In genomic region chr10:102420810-102421644, GRCh38 we compare ENCODE assay signal across 8 cellular contexts. TPM values are rescaled to one million over a fixed set of nuclear protein-coding genes. Genes with fewer than 3 reads are reported as not detected.
A peak's percentile ranks its signal among the peaks of the same experiment; 100 is the strongest.
DNase-seq lines count a peak whose midpoint lies in the region; ATAC-seq, FAIRE-seq and TF ChIP-seq lines count a peak whose summit lies in the region.

FBXL15 (plus strand) TSS chr10:102420836; CDS start chr10:102421130, 294 bp downstream.

- peak; percentile 94 for DNase-seq in COLO829 (ENCODE audit: low spot score)
- DNase-seq in HUDEP-2 (lab: John Stamatoyannopoulos, UW; ENCODE audit: unreplicated experiment in 76 of 76), result peak; percentile 20 to 99 (median 92)
- DNase-seq in NT2/D1 (ENCODE audit: low read depth, low spot score), result peak; percentile 89
- DNase-seq in activated CD8-positive, alpha-beta memory T cell treated with anti-CD3 and anti-CD28 coated beads, Interleukin-2, amount 10 ng/mL, durations not matched to agents 7 days and 5 days, result peak; percentile 98
- peak; percentile 90 to 98 for DNase-seq in H1 (ENCODE audit: low read depth in 1 of 2, low spot score in 2 of 2)
- DNase-seq in mesendoderm, result peak; percentile 98
- peak; percentile 95 for DNase-seq in stimulated activated CD8-positive, alpha-beta memory T cell treated with anti-CD3 and anti-CD28 coated beads, Interleukin-15, amount 100 ng/mL, for 1 hour (ENCODE audit: low read depth)

- peak within 1 kb of the TSS; percentile 88 to 100 for H3K4me2 ChIP-seq in H1 (ENCODE audit: insufficient read depth in 1 of 2, low read depth in 2 of 2, low read length in 2 of 2)
- peak within 1 kb of the TSS; percentile 94 for H3K4me2 ChIP-seq in mesendoderm (ENCODE audit: low read length)

- POLR2A ChIA-PET in H1 (lab: Charles Lee; ENCODE audit: partially characterized antibody), result interaction anchor here (0.6 to 7.9 kb wide), 19 partner anchors 10 to 270 kb away, joined by 3 to 56 read pairs (median 5); partner anchors contain the start of genes C10orf95, CUEDC2 and NFKB2

- CTCF ChIA-PET in activated CD8-positive, alpha-beta memory T cell treated with anti-CD3 and anti-CD28 coated beads, Interleukin-2, amount 10 ng/mL, durations not matched to agents 7 days and 5 days (lab: Charles Lee), result interaction anchor here (0.6 to 7.2 kb wide), 26 partner anchors 11 to 883 kb away, joined by 3 to 82 read pairs (median 4); partner anchors contain the start of genes C10orf95, CUEDC2, GBF1 and NFKB2
- CTCF ChIA-PET in H1 (lab: Charles Lee; ENCODE audit: partially characterized antibody), result interaction anchor here (0.7 to 9.5 kb wide), 23 partner anchors 10 to 190 kb away, joined by 3 to 78 read pairs (median 8); partner anchors contain the start of genes C10orf95 and CUEDC2

- WGBS in H1 (ENCODE audit: extremely low coverage in 1 of 2, insufficient coverage in 1 of 2, insufficient read length in 1 of 2, insufficient replicate concordance in 2 of 2, low coverage in 1 of 2, low lambda C conversion rate in 2 of 2, missing lambda C conversion rate in 1 of 2), 2 experiments, result 1% methylated on average over 38 of the region's 67 CpGs; no CpG with 5 or more reads in 1 of the 2 experiments
- WGBS in mesendoderm (ENCODE audit: extremely low coverage, insufficient coverage, low lambda C conversion rate), result no CpG with 5 or more reads among the region's 67 CpGs

- H3K4ac ChIP-seq in H1 (replicated peaks; ENCODE audit: insufficient read length, low read depth, low read length) (peak within 1 kb of the TSS; percentile 80), mesendoderm (ENCODE audit: low read depth, low read length) (no peak within 1 kb of the TSS)

- TF ChIP-seq RAD21 in H1 (IDR thresholded peaks at IDR 0.05 in 1 of 2, conservative IDR thresholded peaks at IDR 0.05 in 1 of 2; ENCODE audit: low read depth in 2 of 2, low read length in 2 of 2), result no peak

- TF ChIP-seq POLR2A in H1 (IDR thresholded peaks at IDR 0.05; ENCODE audit: control extremely low read depth in 1 of 2, low read depth in 2 of 2, low read length in 2 of 2), result peak in 1 of 2 experiments; percentile 57; a peak in 1 of 3 replicates

- H3K23ac ChIP-seq in H1 (ENCODE audit: insufficient read length), result no peak within 1 kb of the TSS
- no peak within 1 kb of the TSS for H3K23ac ChIP-seq in mesendoderm (ENCODE audit: low read length)

- H2BK5ac ChIP-seq in H1 (ENCODE audit: low read depth, low read length), result peak within 1 kb of the TSS; percentile 99
- H2BK5ac ChIP-seq in mesendoderm (ENCODE audit: low read length), result peak within 1 kb of the TSS; percentile 82

- H3K36me3 Mint-ChIP-seq in activated CD8-positive, alpha-beta memory T cell treated with anti-CD3 and anti-CD28 coated beads, Interleukin-2, amount 10 ng/mL, durations not matched to agents 7 days and 5 days, result peaks cover 1% of the 10 kb centered on the region

- H3K27ac ChIP-seq in H1 (ENCODE audit: low read depth, low read length) (peak within 1 kb of the TSS; percentile 81; the same call in 1 of the 2 replicates), mesendoderm (ENCODE audit: low read depth, low read length) (peak within 1 kb of the TSS; percentile 89)

- peaks cover 23% of the 10 kb centered on the region for H3K36me3 ChIP-seq in NT2/D1 (ENCODE audit: insufficient read depth, insufficient read length, low read length)
- H3K36me3 ChIP-seq in H1 (ENCODE audit: control insufficient read depth in 2 of 4, insufficient read depth in 4 of 4, low read length in 3 of 4), result 0 out of 8 replicates have a peak, but pooled peaks cover 0 to 3% (median 0%) of the 10 kb centered on the region in 4 experiments
- no peaks in the 10 kb centered on the region for H3K36me3 ChIP-seq in mesendoderm (ENCODE audit: control insufficient read depth, insufficient read depth, low read length)

- H3K27me3 Mint-ChIP-seq in activated CD8-positive, alpha-beta memory T cell treated with anti-CD3 and anti-CD28 coated beads, Interleukin-2, amount 10 ng/mL, durations not matched to agents 7 days and 5 days, result peaks cover 19% of the 10 kb centered on the region

- TF ChIP-seq CTCF in H1 (IDR thresholded peaks at IDR 0.05; ENCODE audit: control extremely low read depth in 1 of 3, insufficient read depth in 1 of 3, low read depth in 1 of 3, low read length in 3 of 3), result no peak; a peak in 1 of 4 replicates

- H2AK5ac ChIP-seq in H1 (ENCODE audit: low read depth, low read length) (no peak within 1 kb of the TSS), mesendoderm (ENCODE audit: low read length) (no peak within 1 kb of the TSS)

- H2BK15ac ChIP-seq in H1 (ENCODE audit: low read length) (peak within 1 kb of the TSS; percentile 100), mesendoderm (replicated peaks; ENCODE audit: low read depth) (no peak within 1 kb of the TSS)

- peaks cover 32% of the 10 kb centered on the region for H3K23me2 ChIP-seq in H1 (ENCODE audit: low read depth, low read length)

- peak within 1 kb of the TSS; percentile 95 for H3K27ac Mint-ChIP-seq in activated CD8-positive, alpha-beta memory T cell treated with anti-CD3 and anti-CD28 coated beads, Interleukin-2, amount 10 ng/mL, durations not matched to agents 7 days and 5 days

- peak within 1 kb of the TSS; percentile 99; the same call in 1 of the 2 replicates for H2BK12ac ChIP-seq in H1 (ENCODE audit: low read depth, low read length)

- H3K18ac ChIP-seq in H1 (ENCODE audit: extremely low read depth, low read length) (peak within 1 kb of the TSS; percentile 97), mesendoderm (ENCODE audit: low read length) (peak within 1 kb of the TSS; percentile 28)

- peaks cover 5 to 9% of the 10 kb centered on the region in 2 experiments for H4K20me1 ChIP-seq in H1 (replicated peaks in 1 of 2; ENCODE audit: control insufficient read depth in 1 of 2, insufficient read depth in 2 of 2, low read length in 2 of 2)

- H4K8ac ChIP-seq in H1 (ENCODE audit: extremely low read depth, insufficient read depth, low read length), result peak within 1 kb of the TSS; percentile 95
- H4K8ac ChIP-seq in mesendoderm (ENCODE audit: low read depth, low read length), result no peak within 1 kb of the TSS

- peak within 1 kb of the TSS; percentile 87 for H2AFZ ChIP-seq in H1 (ENCODE audit: low read length)

- ATAC-seq in GM21381 (IDR thresholded peaks at IDR 0.05; ENCODE audit: unreplicated experiment), result peak; percentile 65
- peak; percentile 87 for ATAC-seq in activated CD8-positive, alpha-beta memory T cell treated with anti-CD3 and anti-CD28 coated beads, Interleukin-2, amount 10 ng/mL, durations not matched to agents 7 days and 5 days

- H3K4me3 Mint-ChIP-seq in activated CD8-positive, alpha-beta memory T cell treated with anti-CD3 and anti-CD28 coated beads, Interleukin-2, amount 10 ng/mL, durations not matched to agents 7 days and 5 days, result peak within 1 kb of the TSS; percentile 97

- peak within 1 kb of the TSS; percentile 99 for H4K5ac ChIP-seq in H1 (ENCODE audit: insufficient read length, low read depth, low read length)
- H4K5ac ChIP-seq in mesendoderm (ENCODE audit: low read length), result no peak within 1 kb of the TSS

- H3K79me1 ChIP-seq in H1 (ENCODE audit: low read depth, low read length) (no peaks in the 10 kb centered on the region), mesendoderm (ENCODE audit: low read length) (no peaks in the 10 kb centered on the region)

- H3K56ac ChIP-seq in H1 (replicated peaks; ENCODE audit: insufficient read length, low read depth, low read length), result peak within 1 kb of the TSS; percentile 99
- H3K56ac ChIP-seq in mesendoderm (ENCODE audit: low read length), result peak within 1 kb of the TSS; percentile 98

- no peaks in the 10 kb centered on the region for H3K9me3 Mint-ChIP-seq in activated CD8-positive, alpha-beta memory T cell treated with anti-CD3 and anti-CD28 coated beads, Interleukin-2, amount 10 ng/mL, durations not matched to agents 7 days and 5 days (ENCODE audit: low read depth)

- peak within 1 kb of the TSS; percentile 96 for H2BK120ac ChIP-seq in H1 (replicated peaks; ENCODE audit: low read depth, low read length)
- no peak within 1 kb of the TSS for H2BK120ac ChIP-seq in mesendoderm (ENCODE audit: low read depth, low read length)

- H2BK20ac ChIP-seq in H1 (ENCODE audit: low read length), result 0 out of 2 replicates have a peak within 1 kb of the TSS, but pooled peaks have one; percentile 48

- H3K9ac ChIP-seq in NT2/D1 (ENCODE audit: insufficient read length, low read depth) (peak within 1 kb of the TSS; percentile 91), H1 (replicated peaks in 1 of 4; ENCODE audit: extremely low read depth in 1 of 4, low read depth in 3 of 4, low read length in 3 of 4) (peak within 1 kb of the TSS; percentile 54 to 80 (median 72)), mesendoderm (ENCODE audit: low read length) (peak within 1 kb of the TSS; percentile 85)

- H3K9me3 ChIP-seq in NT2/D1 (ENCODE audit: insufficient read depth, low read length) (no peaks in the 10 kb centered on the region), H1 (ENCODE audit: insufficient read depth in 2 of 2, low read depth in 1 of 2, low read length in 1 of 2) (no peaks in the 10 kb centered on the region)

- H4K91ac ChIP-seq in H1 (replicated peaks; ENCODE audit: insufficient read length, low read length), result peak within 1 kb of the TSS; percentile 97

- peak in 1 of 2 experiments; percentile 50; a peak in 1 of 3 replicates for TF ChIP-seq EP300 in H1 (IDR thresholded peaks at IDR 0.05; ENCODE audit: borderline replicate concordance in 1 of 2, low read depth in 2 of 2, low read length in 2 of 2)

- peak within 1 kb of the TSS; percentile 87 for H3K4me3 ChIP-seq in NT2/D1 (ENCODE audit: insufficient read length, low read depth)
- H3K4me3 ChIP-seq in H1 (ENCODE audit: extremely low read depth in 1 of 4, insufficient read depth in 2 of 4, low read depth in 3 of 4, low read length in 4 of 4), result peak within 1 kb of the TSS; percentile 74 to 92 (median 80)
- peak within 1 kb of the TSS; percentile 83 for H3K4me3 ChIP-seq in mesendoderm (ENCODE audit: low read length)

- H3K4me1 ChIP-seq in NT2/D1 (ENCODE audit: insufficient read depth, insufficient read length) (peaks cover 12% of the 10 kb centered on the region), H1 (replicated peaks in 1 of 4; ENCODE audit: control insufficient read depth in 3 of 4, insufficient read depth in 4 of 4, low read length in 3 of 4) (peaks cover 0 to 24% (median 10%) of the 10 kb centered on the region in 4 experiments; a peak in 5 of 7 replicates), mesendoderm (ENCODE audit: control insufficient read depth, low read depth, low read length) (peaks cover 7% of the 10 kb centered on the region)

- H3K79me2 ChIP-seq in H1 (ENCODE audit: control insufficient read depth in 1 of 2, insufficient read depth in 2 of 2, low read length in 2 of 2), result no peaks in the 10 kb centered on the region
- no peaks in the 10 kb centered on the region for H3K79me2 ChIP-seq in mesendoderm (ENCODE audit: control insufficient read depth, insufficient read depth, low read length)

- H3K27me3 ChIP-seq in NT2/D1 (ENCODE audit: insufficient read depth, insufficient read length), result no peaks in the 10 kb centered on the region
- no peaks in the 10 kb centered on the region for H3K27me3 ChIP-seq in H1 (replicated peaks in 1 of 4; ENCODE audit: control insufficient read depth in 3 of 4, extremely low read depth in 1 of 4, insufficient read depth in 3 of 4, low read length in 3 of 4)
- no peaks in the 10 kb centered on the region for H3K27me3 ChIP-seq in mesendoderm (ENCODE audit: insufficient read depth, low read length, poor library complexity)

- peak; percentile 91 for FAIRE-seq in H1 (lab: Jason Lieb, UNC)

- peaks cover 40% of the 10 kb centered on the region for H3K4me1 Mint-ChIP-seq in activated CD8-positive, alpha-beta memory T cell treated with anti-CD3 and anti-CD28 coated beads, Interleukin-2, amount 10 ng/mL, durations not matched to agents 7 days and 5 days

- H3K14ac ChIP-seq in H1 (ENCODE audit: insufficient read length), result no peak within 1 kb of the TSS

RNA-seq across cellular contexts. Expression of gene FBXL15, which starts in this region (rescaled TPM):
- total RNA-seq in activated CD8-positive, alpha-beta memory T cell treated with anti-CD3 and anti-CD28 coated beads, Interleukin-2, amount 10 ng/mL, durations not matched to agents 7 days and 5 days, result 10 to 100 TPM; 13.5 to 15.2 TPM
- total RNA-seq in H1 (2021; fragmentation: NEBNext Ultra II Directional; extraction: Animal tissue kit (Norgen Biotek cat#: 25700)), result 11.3 and 15.4 TPM in 2 replicates
- polyA plus RNA-seq in H1 (2011; rRNA removed), result 22.6 and 29.2 TPM in 2 replicates
- 24.4 TPM for polyA plus RNA-seq in H1 (2011; cell fraction: cytosol; rRNA removed)
- 29.1 TPM for polyA plus RNA-seq in H1 (2011; cell fraction: nucleus; rRNA removed)
- 6.3 to 17.2 TPM (median 16.5 TPM) in 4 replicates for polyA plus RNA-seq in H1 (2012, experiment 1 of 2)
- polyA plus RNA-seq in H1 (2012, experiment 2 of 2), result 12.9 TPM
- polyA plus RNA-seq in H1 (2013, experiment 1 of 2), result 8.9 TPM
- 8.0 TPM for polyA plus RNA-seq in H1 (2013, experiment 2 of 2)
- polyA minus RNA-seq in H1 (2011; rRNA and poly(A)+ RNA removed), result 1.7 and 1.8 TPM in 2 replicates
- 9.8 TPM for polyA minus RNA-seq in H1 (2011; cell fraction: cytosol; rRNA and poly(A)+ RNA removed)
- 9.6 TPM for polyA minus RNA-seq in H1 (2011; cell fraction: nucleus; rRNA and poly(A)+ RNA removed)
- 5.0 TPM for polyA plus RNA-seq in mesendoderm (2013, experiment 1 of 2)
- polyA plus RNA-seq in mesendoderm (2013, experiment 2 of 2), result 4.6 TPM

Comparison
In these comparisons a context has a peak if more than half of its experiments do, and no peak if none do; other contexts are left out.
1. Peak in every context shown above with its lines: DNase-seq, ATAC-seq, H3K4me3 ChIP-seq and H3K27ac ChIP-seq.